In genomic region chr6:90297866-90298381, GRCh38 we compare ENCODE assay signal across 14 cellular contexts. TPM values are rescaled to one million over a fixed set of nuclear protein-coding genes. Genes with fewer than 3 reads are reported as not detected.
A peak's percentile ranks its signal among the peaks of the same experiment; 100 is the strongest.
DNase-seq lines count a peak whose midpoint lies in the region; ATAC-seq and TF ChIP-seq lines count a peak whose summit lies in the region.
"Had no signal": no experiment of that assay in that cellular context is flagged by ENCODE, and none has a peak within 500 bp of the region (broad histone marks: within the 10 kb centered on the region; RNA-seq: fewer than 3 reads in every experiment).

No MANE protein-coding gene starts in this region.

- H3K4me3 ChIP-seq in CD4-positive, CD25-positive, alpha-beta regulatory T cell (ENCODE audit: low read depth, low read length) = no peak overlapping the region
- no peak overlapping the region for H3K4me3 ChIP-seq in breast epithelium
- H3K4me3 ChIP-seq in neural progenitor cell = peak overlapping the region; percentile 95

- peaks cover 15% of the 10 kb centered on the region for H3F3A ChIP-seq in neural progenitor cell (ENCODE audit: low read depth)

- H4K20me1 ChIP-seq in neural progenitor cell (ENCODE audit: low read depth) = peaks cover 28% of the 10 kb centered on the region

- no peaks in the 10 kb centered on the region for H3K36me3 Mint-ChIP-seq in CD4-positive, CD25-positive, alpha-beta regulatory T cell
- H3K36me3 Mint-ChIP-seq in IgD-negative memory B cell (no peaks in the 10 kb centered on the region), neural progenitor cell (no peaks in the 10 kb centered on the region)

- peaks cover 35% of the 10 kb centered on the region for H3K4me1 ChIP-seq in CD4-positive, CD25-positive, alpha-beta regulatory T cell (ENCODE audit: control insufficient read depth, insufficient read depth, low read length, poor library complexity, severe bottlenecking)
- H3K4me1 ChIP-seq in breast epithelium (no peaks in the 10 kb centered on the region), neural progenitor cell (peaks cover 31% of the 10 kb centered on the region)

- peak overlapping the region; percentile 90 for H3K4me2 ChIP-seq in neural progenitor cell

- ATAC-seq in CD4-positive, CD25-positive, alpha-beta regulatory T cell (ENCODE audit: low read depth in 2 of 2) = no peak
- ATAC-seq in HG02642 (IDR thresholded peaks at IDR 0.05; ENCODE audit: poor library complexity, unreplicated experiment) = no peak

- H3K9ac ChIP-seq in neural progenitor cell = no peak overlapping the region

- peaks cover 59% of the 10 kb centered on the region for H3K27me3 Mint-ChIP-seq in CD4-positive, CD25-positive, alpha-beta regulatory T cell
- H3K27me3 Mint-ChIP-seq in IgD-negative memory B cell (peaks cover 7% of the 10 kb centered on the region), neural progenitor cell (ENCODE audit: insufficient read depth, low read depth) (peaks cover 12% of the 10 kb centered on the region)

- H3K36me3 ChIP-seq in CD4-positive, CD25-positive, alpha-beta regulatory T cell (ENCODE audit: control insufficient read depth, insufficient read depth, low read length) = no peaks in the 10 kb centered on the region
- H3K36me3 ChIP-seq in breast epithelium (no peaks in the 10 kb centered on the region), neural progenitor cell (no peaks in the 10 kb centered on the region)

- H3K27ac ChIP-seq in CD4-positive, CD25-positive, alpha-beta regulatory T cell (ENCODE audit: insufficient read depth, low read length, poor library complexity, severe bottlenecking) = no peak overlapping the region
- H3K27ac ChIP-seq in breast epithelium (peak overlapping the region; percentile 94 to 97), neural progenitor cell (no peak overlapping the region)

- DNase-seq in CD4-positive, CD25-positive, alpha-beta regulatory T cell = no peak
- DNase-seq in breast epithelium (ENCODE audit: low spot score in 2 of 2) (no peak), neural progenitor cell (ENCODE audit: low spot score) (no peak), HT-29 (ENCODE audit: low spot score) (no peak), mesenteric fat pad (ENCODE audit: low spot score) (no peak), inferior parietal cortex (ENCODE audit: extremely low spot score) (no peak)
- DNase-seq: activated CD4-positive, alpha-beta T cell treated with anti-CD3 and anti-CD28 coated beads, Interleukin-2, amount 50 U/mL, for 1 hour; erythroblast; NCI-H446 treated with DMSO at 0.1 percent for 48 hours; occipital lobe; SHP77 treated with DMSO at 0.1 percent for 48 hours; stimulated activated CD4-positive, alpha-beta T cell treated with anti-CD3 and anti-CD28 coated beads, Interleukin-4, amount 100 ng/mL, for 24 hours had no signal

- H3K4me3 Mint-ChIP-seq in CD4-positive, CD25-positive, alpha-beta regulatory T cell = peak overlapping the region; percentile 73 to 95 (median 83)
- H3K4me3 Mint-ChIP-seq in IgD-negative memory B cell = peak overlapping the region; percentile 77 to 93 (median 88)
- peak overlapping the region; percentile 86 for H3K4me3 Mint-ChIP-seq in neural progenitor cell

- H3K79me2 ChIP-seq in neural progenitor cell (ENCODE audit: low read depth) = no peaks in the 10 kb centered on the region

- TF ChIP-seq POLR2A in breast epithelium (IDR thresholded peaks at IDR 0.05) = no peak

- H3K9me3 Mint-ChIP-seq in CD4-positive, CD25-positive, alpha-beta regulatory T cell = peaks cover 0 to 2% (median 0%) of the 10 kb centered on the region in 7 donors
- H3K9me3 Mint-ChIP-seq in IgD-negative memory B cell = no peaks in the 10 kb centered on the region
- H3K9me3 Mint-ChIP-seq in neural progenitor cell = no peaks in the 10 kb centered on the region

- no peak for TF ChIP-seq CTCF in breast epithelium (IDR thresholded peaks at IDR 0.05)
- TF ChIP-seq CTCF in neural progenitor cell (IDR thresholded peaks at IDR 0.05) = no peak

- no peaks in the 10 kb centered on the region for H3K9me3 ChIP-seq in CD4-positive, CD25-positive, alpha-beta regulatory T cell (ENCODE audit: control insufficient read depth in 2 of 2, low read length in 2 of 2)
- H3K9me3 ChIP-seq in breast epithelium (no peaks in the 10 kb centered on the region), neural progenitor cell (ENCODE audit: low read depth) (no peaks in the 10 kb centered on the region)

- H3K27me3 ChIP-seq in CD4-positive, CD25-positive, alpha-beta regulatory T cell (ENCODE audit: control insufficient read depth, insufficient read depth, low read length) = peaks cover 34% of the 10 kb centered on the region
- H3K27me3 ChIP-seq in breast epithelium = no peaks in the 10 kb centered on the region
- H3K27me3 ChIP-seq in neural progenitor cell = peaks cover 32% of the 10 kb centered on the region

- H3K27ac Mint-ChIP-seq in CD4-positive, CD25-positive, alpha-beta regulatory T cell = peak overlapping the region; percentile 70 to 85 (median 79)
- H3K27ac Mint-ChIP-seq in IgD-negative memory B cell = peak overlapping the region; percentile 86 to 100 (median 88)
- peak overlapping the region; percentile 39 for H3K27ac Mint-ChIP-seq in neural progenitor cell

- intact Hi-C loops in breast epithelium (cut with DNase I; ENCODE audit: low total_unique reads) = loop anchor here (10.0 kb wide), 1 partner anchor 77 kb away; no protein-coding TSS in a partner anchor

- peaks cover 3 to 29% (median 22%) of the 10 kb centered on the region in 4 donors for H3K4me1 Mint-ChIP-seq in CD4-positive, CD25-positive, alpha-beta regulatory T cell
- H3K4me1 Mint-ChIP-seq in IgD-negative memory B cell (peaks cover 20 to 37% (median 32%) of the 10 kb centered on the region in 3 donors), neural progenitor cell (peaks cover 31% of the 10 kb centered on the region)

- peak overlapping the region; percentile 98 for H2AFZ ChIP-seq in neural progenitor cell (replicated peaks)

RNA-seq across cellular contexts. Expression of gene BACH2, which starts 1.3 kb away (rescaled TPM):
- 51.3 TPM for total RNA-seq in CD4-positive, CD25-positive, alpha-beta regulatory T cell
- polyA plus RNA-seq in CD4-positive, CD25-positive, alpha-beta regulatory T cell = 10 to 100 TPM in 1 of 4 donors, 1 to 10 TPM in 3; 3.8 to 12.2 (median 5.7) TPM
- 21.2 TPM for polyA plus RNA-seq in IgD-negative memory B cell
- 10 to 100 TPM in 1 of 3 donors, 1 to 10 TPM in 2; 6.2 to 13.8 (median 7.0) TPM for total RNA-seq in breast epithelium
- 3.9 and 5.3 TPM in 2 replicates for total RNA-seq in neural progenitor cell (ENCODE audit: low replicate concordance)
- total RNA-seq in HT-29 (2014; rRNA removed; shearing (Covaris generic)) = not detected in 2 replicates
- total RNA-seq in mesenteric fat pad = 2.0 TPM

Comparison
In these comparisons a context has a peak if more than half of its experiments do, and no peak if none do; other contexts are left out.
1. H3K27ac ChIP-seq: peak in breast epithelium (2 of 2); none in CD4-positive, CD25-positive, alpha-beta regulatory T cell (single experiment) and neural progenitor cell (single experiment).
2. Peak in every context shown above with its lines, with median percentiles within 50 percentile points of each other: H3K27ac Mint-ChIP-seq and H3K4me3 Mint-ChIP-seq.